Comparison of ENCODE assay signal across 1 cellular context in the genomic region with DNA sequence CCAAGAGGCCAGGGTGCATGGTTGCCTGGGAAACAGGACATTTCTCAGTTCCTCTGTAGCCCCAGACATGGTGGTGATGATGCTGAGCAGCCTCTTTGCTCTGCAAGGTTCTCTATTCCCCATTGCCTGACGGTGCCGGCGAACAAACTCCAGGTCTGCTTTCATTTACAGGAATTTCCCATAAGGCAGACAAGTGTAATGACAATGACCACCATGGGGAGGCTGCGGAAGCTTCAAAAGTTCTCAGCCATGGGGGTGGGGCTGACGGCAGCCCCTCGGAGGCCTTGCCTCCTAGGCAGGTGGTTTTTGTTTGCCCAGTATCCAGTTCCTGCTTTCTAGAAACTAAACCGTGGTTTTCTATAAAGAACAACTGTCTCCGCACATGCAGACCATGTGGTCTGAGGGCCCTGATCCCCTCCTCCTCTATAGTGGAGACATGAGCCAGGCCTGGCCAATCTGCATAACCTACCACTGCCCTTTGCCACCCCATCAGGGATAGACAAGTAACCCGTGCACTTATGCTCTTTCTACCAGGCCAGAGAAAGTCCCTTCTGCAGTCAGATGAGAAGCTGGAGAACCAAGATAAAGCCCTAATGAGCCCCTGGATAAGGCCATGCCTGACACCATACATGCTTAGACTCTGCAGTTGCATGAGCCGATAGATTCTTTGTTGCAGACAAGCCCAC.
TF ChIP-seq lines count a peak whose summit lies in the region.

No MANE protein-coding gene starts in this region.

TF ChIP-seq in K562, 482 proteins besides CTCF, POLR2A, EP300 and RAD21 (continued from another document and continues in another):
- TF ChIP-seq, protein P1, sequence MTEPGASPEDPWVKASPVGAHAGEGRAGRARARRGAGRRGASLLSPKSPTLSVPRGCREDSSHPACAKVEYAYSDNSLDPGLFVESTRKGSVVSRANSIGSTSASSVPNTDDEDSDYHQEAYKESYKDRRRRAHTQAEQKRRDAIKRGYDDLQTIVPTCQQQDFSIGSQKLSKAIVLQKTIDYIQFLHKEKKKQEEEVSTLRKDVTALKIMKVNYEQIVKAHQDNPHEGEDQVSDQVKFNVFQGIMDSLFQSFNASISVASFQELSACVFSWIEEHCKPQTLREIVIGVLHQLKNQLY (CRISPR knock-in tag; conservative IDR thresholded peaks at IDR 0.05): no peak
- no peak for TF ChIP-seq E2F4 (CRISPR knock-in tag; IDR thresholded peaks at IDR 0.05; ENCODE audit: low read depth)
- TF ChIP-seq, protein P2, sequence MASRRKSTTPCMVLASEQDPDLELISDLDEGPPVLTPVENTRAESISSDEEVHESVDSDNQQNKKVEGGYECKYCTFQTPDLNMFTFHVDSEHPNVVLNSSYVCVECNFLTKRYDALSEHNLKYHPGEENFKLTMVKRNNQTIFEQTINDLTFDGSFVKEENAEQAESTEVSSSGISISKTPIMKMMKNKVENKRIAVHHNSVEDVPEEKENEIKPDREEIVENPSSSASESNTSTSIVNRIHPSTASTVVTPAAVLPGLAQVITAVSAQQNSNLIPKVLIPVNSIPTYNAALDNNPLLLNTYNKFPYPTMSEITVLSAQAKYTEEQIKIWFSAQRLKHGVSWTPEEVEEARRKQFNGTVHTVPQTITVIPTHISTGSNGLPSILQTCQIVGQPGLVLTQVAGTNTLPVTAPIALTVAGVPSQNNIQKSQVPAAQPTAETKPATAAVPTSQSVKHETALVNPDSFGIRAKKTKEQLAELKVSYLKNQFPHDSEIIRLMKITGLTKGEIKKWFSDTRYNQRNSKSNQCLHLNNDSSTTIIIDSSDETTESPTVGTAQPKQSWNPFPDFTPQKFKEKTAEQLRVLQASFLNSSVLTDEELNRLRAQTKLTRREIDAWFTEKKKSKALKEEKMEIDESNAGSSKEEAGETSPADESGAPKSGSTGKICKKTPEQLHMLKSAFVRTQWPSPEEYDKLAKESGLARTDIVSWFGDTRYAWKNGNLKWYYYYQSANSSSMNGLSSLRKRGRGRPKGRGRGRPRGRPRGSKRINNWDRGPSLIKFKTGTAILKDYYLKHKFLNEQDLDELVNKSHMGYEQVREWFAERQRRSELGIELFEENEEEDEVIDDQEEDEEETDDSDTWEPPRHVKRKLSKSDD (conservative IDR thresholded peaks at IDR 0.05; ENCODE audit: low read length): no peak
- TF ChIP-seq KLF16 (IDR thresholded peaks at IDR 0.05): peak; percentile 42; the same call in 1 of the 2 replicates
- TF ChIP-seq SOX6 (IDR thresholded peaks at IDR 0.05): 0 out of 2 replicates have a peak, but pooled peaks have one; percentile 11
- TF ChIP-seq, protein P3, sequence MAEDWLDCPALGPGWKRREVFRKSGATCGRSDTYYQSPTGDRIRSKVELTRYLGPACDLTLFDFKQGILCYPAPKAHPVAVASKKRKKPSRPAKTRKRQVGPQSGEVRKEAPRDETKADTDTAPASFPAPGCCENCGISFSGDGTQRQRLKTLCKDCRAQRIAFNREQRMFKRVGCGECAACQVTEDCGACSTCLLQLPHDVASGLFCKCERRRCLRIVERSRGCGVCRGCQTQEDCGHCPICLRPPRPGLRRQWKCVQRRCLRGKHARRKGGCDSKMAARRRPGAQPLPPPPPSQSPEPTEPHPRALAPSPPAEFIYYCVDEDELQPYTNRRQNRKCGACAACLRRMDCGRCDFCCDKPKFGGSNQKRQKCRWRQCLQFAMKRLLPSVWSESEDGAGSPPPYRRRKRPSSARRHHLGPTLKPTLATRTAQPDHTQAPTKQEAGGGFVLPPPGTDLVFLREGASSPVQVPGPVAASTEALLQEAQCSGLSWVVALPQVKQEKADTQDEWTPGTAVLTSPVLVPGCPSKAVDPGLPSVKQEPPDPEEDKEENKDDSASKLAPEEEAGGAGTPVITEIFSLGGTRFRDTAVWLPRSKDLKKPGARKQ (CRISPR knock-in tag; IDR thresholded peaks at IDR 0.05): no peak
- TF ChIP-seq L3MBTL2 (IDR thresholded peaks at IDR 0.05): peak; percentile 49
- peak; percentile 34; the same call in 1 of the 2 replicates for TF ChIP-seq EP400 (IDR thresholded peaks at IDR 0.05)
- TF ChIP-seq, protein P4, sequence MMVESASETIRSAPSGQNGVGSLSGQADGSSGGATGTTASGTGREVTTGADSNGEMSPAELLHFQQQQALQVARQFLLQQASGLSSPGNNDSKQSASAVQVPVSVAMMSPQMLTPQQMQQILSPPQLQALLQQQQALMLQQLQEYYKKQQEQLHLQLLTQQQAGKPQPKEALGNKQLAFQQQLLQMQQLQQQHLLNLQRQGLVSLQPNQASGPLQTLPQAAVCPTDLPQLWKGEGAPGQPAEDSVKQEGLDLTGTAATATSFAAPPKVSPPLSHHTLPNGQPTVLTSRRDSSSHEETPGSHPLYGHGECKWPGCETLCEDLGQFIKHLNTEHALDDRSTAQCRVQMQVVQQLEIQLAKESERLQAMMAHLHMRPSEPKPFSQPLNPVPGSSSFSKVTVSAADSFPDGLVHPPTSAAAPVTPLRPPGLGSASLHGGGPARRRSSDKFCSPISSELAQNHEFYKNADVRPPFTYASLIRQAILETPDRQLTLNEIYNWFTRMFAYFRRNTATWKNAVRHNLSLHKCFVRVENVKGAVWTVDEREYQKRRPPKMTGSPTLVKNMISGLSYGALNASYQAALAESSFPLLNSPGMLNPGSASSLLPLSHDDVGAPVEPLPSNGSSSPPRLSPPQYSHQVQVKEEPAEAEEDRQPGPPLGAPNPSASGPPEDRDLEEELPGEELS (CRISPR knock-in tag; IDR thresholded peaks at IDR 0.05; ENCODE audit: borderline replicate concordance): no peak
- TF ChIP-seq SAP30 (IDR thresholded peaks at IDR 0.05; ENCODE audit: borderline replicate concordance, insufficient read depth, low read depth, low read length, poor library complexity, severe bottlenecking): no peak
- peak; percentile 78; the same call in 1 of the 2 replicates for TF ChIP-seq ZNF592 (IDR thresholded peaks at IDR 0.05)
- TF ChIP-seq TFAP4 (CRISPR knock-in tag; IDR thresholded peaks at IDR 0.05; ENCODE audit: borderline replicate concordance): peak; percentile 38; the same call in 1 of the 2 replicates
- no peak for TF ChIP-seq NFE2L1 (tag; IDR thresholded peaks at IDR 0.05; ENCODE audit: borderline replicate concordance, low read depth)
- TF ChIP-seq, protein P5, sequence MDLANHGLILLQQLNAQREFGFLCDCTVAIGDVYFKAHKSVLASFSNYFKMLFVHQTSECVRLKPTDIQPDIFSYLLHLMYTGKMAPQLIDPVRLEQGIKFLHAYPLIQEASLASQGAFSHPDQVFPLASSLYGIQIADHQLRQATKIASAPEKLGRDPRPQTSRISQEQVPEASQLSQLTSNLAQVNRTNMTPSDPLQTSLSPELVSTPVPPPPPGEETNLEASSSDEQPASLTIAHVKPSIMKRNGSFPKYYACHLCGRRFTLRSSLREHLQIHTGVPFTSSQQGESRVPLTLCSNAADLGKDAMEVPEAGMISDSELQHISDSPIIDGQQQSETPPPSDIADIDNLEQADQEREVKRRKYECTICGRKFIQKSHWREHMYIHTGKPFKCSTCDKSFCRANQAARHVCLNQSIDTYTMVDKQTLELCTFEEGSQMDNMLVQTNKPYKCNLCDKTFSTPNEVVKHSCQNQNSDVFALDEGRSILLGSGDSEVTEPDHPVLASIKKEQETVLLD (IDR thresholded peaks at IDR 0.05): no peak
- TF ChIP-seq CBFA2T3 (IDR thresholded peaks at IDR 0.05): peak; percentile 93
- TF ChIP-seq YY1 (IDR thresholded peaks at IDR 0.05; ENCODE audit: borderline replicate concordance in 1 of 3, control insufficient read depth in 1 of 3, extremely low read depth in 1 of 3, insufficient read depth in 3 of 3, insufficient read length in 1 of 3, insufficient replicate concordance in 2 of 3, low read depth in 1 of 3, low read length in 2 of 3): no peak
- TF ChIP-seq, protein P6, sequence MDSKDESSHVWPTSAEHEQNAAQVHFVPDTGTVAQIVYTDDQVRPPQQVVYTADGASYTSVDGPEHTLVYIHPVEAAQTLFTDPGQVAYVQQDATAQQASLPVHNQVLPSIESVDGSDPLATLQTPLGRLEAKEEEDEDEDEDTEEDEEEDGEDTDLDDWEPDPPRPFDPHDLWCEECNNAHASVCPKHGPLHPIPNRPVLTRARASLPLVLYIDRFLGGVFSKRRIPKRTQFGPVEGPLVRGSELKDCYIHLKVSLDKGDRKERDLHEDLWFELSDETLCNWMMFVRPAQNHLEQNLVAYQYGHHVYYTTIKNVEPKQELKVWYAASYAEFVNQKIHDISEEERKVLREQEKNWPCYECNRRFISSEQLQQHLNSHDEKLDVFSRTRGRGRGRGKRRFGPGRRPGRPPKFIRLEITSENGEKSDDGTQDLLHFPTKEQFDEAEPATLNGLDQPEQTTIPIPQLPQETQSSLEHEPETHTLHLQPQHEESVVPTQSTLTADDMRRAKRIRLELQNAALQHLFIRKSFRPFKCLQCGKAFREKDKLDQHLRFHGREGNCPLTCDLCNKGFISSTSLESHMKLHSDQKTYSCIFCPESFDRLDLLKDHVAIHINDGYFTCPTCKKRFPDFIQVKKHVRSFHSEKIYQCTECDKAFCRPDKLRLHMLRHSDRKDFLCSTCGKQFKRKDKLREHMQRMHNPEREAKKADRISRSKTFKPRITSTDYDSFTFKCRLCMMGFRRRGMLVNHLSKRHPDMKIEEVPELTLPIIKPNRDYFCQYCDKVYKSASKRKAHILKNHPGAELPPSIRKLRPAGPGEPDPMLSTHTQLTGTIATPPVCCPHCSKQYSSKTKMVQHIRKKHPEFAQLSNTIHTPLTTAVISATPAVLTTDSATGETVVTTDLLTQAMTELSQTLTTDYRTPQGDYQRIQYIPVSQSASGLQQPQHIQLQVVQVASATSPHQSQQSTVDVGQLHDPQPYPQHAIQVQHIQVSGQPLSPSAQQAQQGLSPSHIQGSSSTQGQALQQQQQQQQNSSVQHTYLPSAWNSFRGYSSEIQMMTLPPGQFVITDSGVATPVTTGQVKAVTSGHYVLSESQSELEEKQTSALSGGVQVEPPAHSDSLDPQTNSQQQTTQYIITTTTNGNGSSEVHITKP (IDR thresholded peaks at IDR 0.05; ENCODE audit: partially characterized antibody): peak; percentile 62
- TF ChIP-seq ZEB2 (IDR thresholded peaks at IDR 0.05): no peak
- TF ChIP-seq OTX1 (CRISPR knock-in tag; IDR thresholded peaks at IDR 0.05): no peak
- TF ChIP-seq NR2C1 (IDR thresholded peaks at IDR 0.05): no peak
- no peak for TF ChIP-seq NR2C1 (tag; IDR thresholded peaks at IDR 0.05)
- no peak for TF ChIP-seq ZNF766 (CRISPR knock-in tag; conservative IDR thresholded peaks at IDR 0.05)
- 0 out of 2 replicates have a peak, but pooled peaks have one; percentile 33 for TF ChIP-seq ZFX (CRISPR knock-in tag; IDR thresholded peaks at IDR 0.05)
- TF ChIP-seq HNRNPLL (IDR thresholded peaks at IDR 0.05; ENCODE audit: low read depth, low read length, poor library complexity, severe bottlenecking): no peak
- TF ChIP-seq, protein P7, sequence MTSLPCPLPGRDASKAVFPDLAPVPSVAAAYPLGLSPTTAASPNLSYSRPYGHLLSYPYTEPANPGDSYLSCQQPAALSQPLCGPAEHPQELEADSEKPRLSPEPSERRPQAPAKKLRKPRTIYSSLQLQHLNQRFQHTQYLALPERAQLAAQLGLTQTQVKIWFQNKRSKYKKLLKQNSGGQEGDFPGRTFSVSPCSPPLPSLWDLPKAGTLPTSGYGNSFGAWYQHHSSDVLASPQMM (CRISPR knock-in tag; IDR thresholded peaks at IDR 0.05): no peak
